27 cellular contexts compared by ENCODE assay signal in the genomic region with DNA sequence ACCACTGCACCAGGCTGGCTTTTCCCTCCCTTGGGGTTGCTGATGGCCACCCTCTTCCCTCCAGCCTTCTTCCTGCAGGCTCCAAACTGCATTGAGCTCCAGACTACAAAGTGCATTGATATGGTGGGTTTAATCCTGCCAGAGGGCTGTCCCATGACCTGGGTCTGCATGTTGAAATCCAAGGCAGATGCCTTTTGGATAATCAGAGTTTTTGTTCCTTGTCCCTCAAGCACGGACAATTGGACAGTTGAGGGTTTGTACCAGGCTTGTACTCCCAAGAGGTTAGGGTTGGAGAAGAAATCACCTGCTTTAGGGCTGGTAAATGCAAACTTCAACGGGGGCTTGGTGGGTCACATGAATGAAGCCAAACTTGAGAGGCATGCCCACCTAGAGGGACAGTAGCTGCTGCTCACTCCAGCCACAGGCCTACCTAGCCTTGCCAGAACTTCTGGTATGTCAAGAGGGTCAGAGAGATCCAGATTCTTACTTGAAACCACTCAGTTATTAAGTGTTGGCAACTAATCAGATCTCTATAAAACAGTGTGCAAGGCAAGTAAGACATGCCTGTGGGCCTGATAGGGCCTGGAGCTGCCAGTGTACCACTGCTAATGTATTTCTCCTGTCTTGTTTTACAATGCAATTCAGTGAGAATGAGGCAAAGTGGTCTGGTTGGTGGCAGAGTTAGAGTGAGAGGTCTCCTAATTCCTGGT. TPM values are rescaled to one million over a fixed set of nuclear protein-coding genes. Genes with fewer than 3 reads are reported as not detected.
"Had no signal": no experiment of that assay in that cellular context is flagged by ENCODE, and none has a peak within 500 bp of the region (broad histone marks: within the 10 kb centered on the region; RNA-seq: fewer than 3 reads in every experiment).

No MANE protein-coding gene starts in this region.

- H3K4me2 ChIP-seq: neural progenitor cell had no signal

- DNase-seq: effector memory CD4-positive, alpha-beta T cell; heart right ventricle; islet precursor cell; left ventricle myocardium inferior; mesendoderm; naive thymus-derived CD4-positive, alpha-beta T cell; occipital lobe; psoas muscle; retina; right lobe of liver; stimulated activated CD4-positive, alpha-beta T cell treated with anti-CD3 and anti-CD28 coated beads, Interleukin-15, amount 100 ng/mL, for 24 hours; stimulated activated CD4-positive, alpha-beta T cell treated with anti-CD3 and anti-CD28 coated beads, Interleukin-1b, Interleukin-23, amount 100 ng/mL, for 48 hours; stimulated activated CD4-positive, alpha-beta T cell treated with anti-CD3 and anti-CD28 coated beads, Interleukin-4, amount 100 ng/mL, for 24 hours; stimulated activated naive CD8-positive, alpha-beta T cell treated with anti-CD3 and anti-CD28 coated beads, Interleukin-15, amount 100 ng/mL, for 72 hours; testis; transverse colon had no signal

- H3K36me3 ChIP-seq: gastrocnemius medialis, heart right ventricle, left ventricle myocardium inferior, neural progenitor cell, right lobe of liver, transverse colon had no signal

- H3K9ac ChIP-seq: neural progenitor cell, parathyroid adenoma had no signal

- ATAC-seq: esophagus mucosa; gastrocnemius medialis; naive thymus-derived CD4-positive, alpha-beta T cell; psoas muscle; right lobe of liver; stimulated activated memory B cell treated with anti-CD40 and anti-IgM and Interleukin-4, amounts not matched to agents 10 μg/mL and 1 μg/mL and 100 μg/mL, for 72 hours; stimulated activated naive CD8-positive, alpha-beta T cell treated with anti-CD3 and anti-CD28 coated beads, Interleukin-15, amount 100 ng/mL, for 72 hours had no signal

- H3K79me2 ChIP-seq: parathyroid adenoma had no signal

- H3K27ac ChIP-seq: gastrocnemius medialis, heart right ventricle, left ventricle myocardium inferior, neural progenitor cell, parathyroid adenoma, psoas muscle, right lobe of liver, testis, transverse colon had no signal

- H3K36me3 Mint-ChIP-seq: naive thymus-derived CD4-positive, alpha-beta T cell; neural progenitor cell; stimulated activated memory B cell treated with anti-CD40 and anti-IgM and Interleukin-4, amounts not matched to agents 10 μg/mL and 1 μg/mL and 100 μg/mL, for 72 hours had no signal

- H3K4me1 ChIP-seq: gastrocnemius medialis, neural progenitor cell, psoas muscle, testis, transverse colon had no signal

- H3K4me1 Mint-ChIP-seq: neural progenitor cell; stimulated activated memory B cell treated with anti-CD40 and anti-IgM and Interleukin-4, amounts not matched to agents 10 μg/mL and 1 μg/mL and 100 μg/mL, for 72 hours; stimulated activated naive CD8-positive, alpha-beta T cell treated with anti-CD3 and anti-CD28 coated beads, Interleukin-15, amount 100 ng/mL, for 72 hours had no signal

- H3K4me3 ChIP-seq: gastrocnemius medialis, heart right ventricle, left ventricle myocardium inferior, lung, neural progenitor cell, psoas muscle, right lobe of liver, testis, transverse colon had no signal

- H3K27me3 ChIP-seq: gastrocnemius medialis, neural progenitor cell, right lobe of liver, testis had no signal

- H3K9me3 ChIP-seq: gastrocnemius medialis, psoas muscle, right lobe of liver, testis, transverse colon had no signal

- H3K9me3 Mint-ChIP-seq: stimulated activated memory B cell treated with anti-CD40 and anti-IgM and Interleukin-4, amounts not matched to agents 10 μg/mL and 1 μg/mL and 100 μg/mL, for 72 hours; stimulated activated naive CD8-positive, alpha-beta T cell treated with anti-CD3 and anti-CD28 coated beads, Interleukin-15, amount 100 ng/mL, for 72 hours had no signal

- H3K27ac Mint-ChIP-seq: naive thymus-derived CD4-positive, alpha-beta T cell; neural progenitor cell; stimulated activated memory B cell treated with anti-CD40 and anti-IgM and Interleukin-4, amounts not matched to agents 10 μg/mL and 1 μg/mL and 100 μg/mL, for 72 hours; stimulated activated naive CD8-positive, alpha-beta T cell treated with anti-CD3 and anti-CD28 coated beads, Interleukin-15, amount 100 ng/mL, for 72 hours had no signal

- FAIRE-seq: endometrium, urothelium cell line had no signal

- H3K4me3 Mint-ChIP-seq: naive thymus-derived CD4-positive, alpha-beta T cell; neural progenitor cell; stimulated activated memory B cell treated with anti-CD40 and anti-IgM and Interleukin-4, amounts not matched to agents 10 μg/mL and 1 μg/mL and 100 μg/mL, for 72 hours; stimulated activated naive CD8-positive, alpha-beta T cell treated with anti-CD3 and anti-CD28 coated beads, Interleukin-15, amount 100 ng/mL, for 72 hours had no signal

- H2AFZ ChIP-seq: neural progenitor cell, parathyroid adenoma had no signal

RNA-seq across cellular contexts. Expression of gene KRT83, which starts 21.7 kb away (rescaled TPM):
- total RNA-seq: esophagus mucosa; fibroblast of lung; heart right ventricle; left ventricle myocardium inferior; lung; mononuclear cell; naive thymus-derived CD4-positive, alpha-beta T cell; occipital lobe; psoas muscle; right lobe of liver; subcutaneous adipose tissue; transverse colon had no signal
- polyA plus RNA-seq: fibroblast of lung; heart right ventricle; lung; naive thymus-derived CD4-positive, alpha-beta T cell; psoas muscle had no signal

RNA-seq across cellular contexts. Expression of gene KRT85, which starts 24.3 kb away (rescaled TPM):
- total RNA-seq: esophagus mucosa; fibroblast of lung; gastrocnemius medialis; heart right ventricle; left ventricle myocardium inferior; lung; mononuclear cell; naive thymus-derived CD4-positive, alpha-beta T cell; occipital lobe; psoas muscle; right lobe of liver; subcutaneous adipose tissue; transverse colon had no signal
- polyA plus RNA-seq: fibroblast of lung; heart right ventricle; lung; naive thymus-derived CD4-positive, alpha-beta T cell; psoas muscle had no signal

RNA-seq across cellular contexts. Expression of gene KRT84, which starts 42.5 kb away (rescaled TPM):
- total RNA-seq: esophagus mucosa; fibroblast of lung; gastrocnemius medialis; heart right ventricle; left ventricle myocardium inferior; lung; mononuclear cell; naive thymus-derived CD4-positive, alpha-beta T cell; occipital lobe; psoas muscle; right lobe of liver; subcutaneous adipose tissue; transverse colon had no signal
- polyA plus RNA-seq: fibroblast of lung; heart right ventricle; lung; naive thymus-derived CD4-positive, alpha-beta T cell; psoas muscle had no signal

RNA-seq across cellular contexts. Expression of gene KRT81, which starts 51.6 kb away (rescaled TPM):
- total RNA-seq: esophagus mucosa, fibroblast of lung, gastrocnemius medialis, heart right ventricle, left ventricle myocardium inferior, mononuclear cell, occipital lobe, psoas muscle, subcutaneous adipose tissue, transverse colon had no signal
- polyA plus RNA-seq: fibroblast of lung; heart right ventricle; naive thymus-derived CD4-positive, alpha-beta T cell had no signal
